1 cellular context compared by ENCODE assay signal in the genomic region with DNA sequence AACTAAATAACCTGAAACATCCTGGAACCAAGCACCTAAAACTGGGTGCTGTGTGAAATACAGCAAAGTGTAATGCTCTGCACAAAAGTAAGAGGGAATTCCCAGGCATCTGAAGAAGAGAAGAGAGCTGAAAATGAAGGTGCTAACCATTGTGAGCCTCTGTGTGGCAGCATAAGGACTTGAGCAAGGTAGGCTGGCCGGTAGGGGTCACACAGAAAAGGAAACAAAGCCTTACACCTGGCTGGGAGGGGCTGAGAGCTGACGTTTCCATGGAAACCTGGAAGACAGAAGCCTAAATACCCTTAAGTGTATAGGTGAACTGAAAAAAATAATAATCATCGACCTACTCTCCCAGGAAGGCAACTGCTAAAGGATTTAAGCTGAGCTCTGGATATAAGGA.
TF ChIP-seq lines count a peak whose summit lies in the region.

No MANE protein-coding gene starts in this region.

TF ChIP-seq in WTC11, 78 proteins besides CTCF, POLR2A, EP300 and RAD21 (continued from another document):
- TF ChIP-seq, protein P1, sequence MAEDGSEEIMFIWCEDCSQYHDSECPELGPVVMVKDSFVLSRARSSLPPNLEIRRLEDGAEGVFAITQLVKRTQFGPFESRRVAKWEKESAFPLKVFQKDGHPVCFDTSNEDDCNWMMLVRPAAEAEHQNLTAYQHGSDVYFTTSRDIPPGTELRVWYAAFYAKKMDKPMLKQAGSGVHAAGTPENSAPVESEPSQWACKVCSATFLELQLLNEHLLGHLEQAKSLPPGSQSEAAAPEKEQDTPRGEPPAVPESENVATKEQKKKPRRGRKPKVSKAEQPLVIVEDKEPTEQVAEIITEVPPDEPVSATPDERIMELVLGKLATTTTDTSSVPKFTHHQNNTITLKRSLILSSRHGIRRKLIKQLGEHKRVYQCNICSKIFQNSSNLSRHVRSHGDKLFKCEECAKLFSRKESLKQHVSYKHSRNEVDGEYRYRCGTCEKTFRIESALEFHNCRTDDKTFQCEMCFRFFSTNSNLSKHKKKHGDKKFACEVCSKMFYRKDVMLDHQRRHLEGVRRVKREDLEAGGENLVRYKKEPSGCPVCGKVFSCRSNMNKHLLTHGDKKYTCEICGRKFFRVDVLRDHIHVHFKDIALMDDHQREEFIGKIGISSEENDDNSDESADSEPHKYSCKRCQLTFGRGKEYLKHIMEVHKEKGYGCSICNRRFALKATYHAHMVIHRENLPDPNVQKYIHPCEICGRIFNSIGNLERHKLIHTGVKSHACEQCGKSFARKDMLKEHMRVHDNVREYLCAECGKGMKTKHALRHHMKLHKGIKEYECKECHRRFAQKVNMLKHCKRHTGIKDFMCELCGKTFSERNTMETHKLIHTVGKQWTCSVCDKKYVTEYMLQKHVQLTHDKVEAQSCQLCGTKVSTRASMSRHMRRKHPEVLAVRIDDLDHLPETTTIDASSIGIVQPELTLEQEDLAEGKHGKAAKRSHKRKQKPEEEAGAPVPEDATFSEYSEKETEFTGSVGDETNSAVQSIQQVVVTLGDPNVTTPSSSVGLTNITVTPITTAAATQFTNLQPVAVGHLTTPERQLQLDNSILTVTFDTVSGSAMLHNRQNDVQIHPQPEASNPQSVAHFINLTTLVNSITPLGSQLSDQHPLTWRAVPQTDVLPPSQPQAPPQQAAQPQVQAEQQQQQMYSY (CRISPR knock-in tag; IDR thresholded peaks at IDR 0.05) = no peak
- TF ChIP-seq ZNF121 (CRISPR knock-in tag; IDR thresholded peaks at IDR 0.05) = no peak
- no peak for TF ChIP-seq NFE2L1 (CRISPR knock-in tag; IDR thresholded peaks at IDR 0.05)
- TF ChIP-seq ZNF138 (CRISPR knock-in tag; conservative IDR thresholded peaks at IDR 0.05) = no peak
- TF ChIP-seq FOXK1 (CRISPR knock-in tag; IDR thresholded peaks at IDR 0.05) = peak; percentile 42; the same call in 1 of the 2 replicates
